ENCODE assay signal across 21 cellular contexts in the genomic region with DNA sequence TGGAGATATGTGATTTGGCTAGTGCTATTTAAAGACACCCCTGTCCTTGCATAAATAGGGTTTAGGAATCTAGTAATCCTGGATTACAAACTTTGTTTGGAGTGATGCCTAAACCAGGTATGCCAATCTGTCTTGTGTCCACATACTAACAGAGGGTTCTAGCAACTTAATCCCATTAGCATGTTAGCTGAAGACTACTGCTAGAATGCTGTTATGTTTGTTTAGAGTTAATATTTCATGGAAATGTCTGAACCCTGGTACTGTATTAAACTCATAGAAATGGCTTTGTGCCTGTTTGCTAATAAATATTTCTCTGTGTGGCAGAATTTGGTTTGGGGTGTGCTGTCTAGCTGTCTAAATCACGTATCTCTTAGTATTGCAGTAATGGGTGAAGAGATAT.
DNase-seq lines count a peak whose midpoint lies in the region; ATAC-seq, FAIRE-seq and TF ChIP-seq lines count a peak whose summit lies in the region.
"Had no signal": no experiment of that assay in that cellular context is flagged by ENCODE, and none has a peak within 500 bp of the region (broad histone marks: within the 10 kb centered on the region; RNA-seq: fewer than 3 reads in every experiment).

No MANE protein-coding gene starts in this region.

- no peak for TF ChIP-seq POLR2A in HepG2 (IDR thresholded peaks at IDR 0.05; ENCODE audit: insufficient read depth in 1 of 2, low read depth in 2 of 2, low read length in 2 of 2)

- no TSS peak for BruUV-seq in Calu3 (replicated peaks; lab: Mats Ljungman, UMichigan)
- BruUV-seq in HepG2 (replicated peaks; lab: Mats Ljungman, UMichigan), result no TSS peak

- TF ChIP-seq CTCF in Calu3 (IDR thresholded peaks at IDR 0.05; ENCODE audit: unreplicated experiment) (no peak), HepG2 (CRISPR knock-in tag; IDR thresholded peaks at IDR 0.05) (no peak)

- H3K4me3 ChIP-seq in HepG2 (replicated peaks in 1 of 3; ENCODE audit: insufficient read depth in 1 of 3, low read depth in 2 of 3, low read length in 3 of 3), result no peak overlapping the region
- H3K4me3 ChIP-seq: BLaER1, GM23338, HAP-1 had no signal

- no peak for ATAC-seq in T-cell (replicated peaks in 1 of 4)
- peak; percentile 76 for ATAC-seq in HepG2
- ATAC-seq: GM23338 had no signal

- intact Hi-C loops in Calu3 (cut with micrococcal nuclease; ENCODE audit: unreplicated experiment), result no loop called here
- intact Hi-C loops in HepG2 (cut with micrococcal nuclease; ENCODE audit: unreplicated experiment), result no loop called here

- in situ Hi-C loops in HepG2 (cut with HindIII; ENCODE audit: extremely low pct_ligation_motif_present, low pct_unique_long_range_greater_than_20kb), result no loop called here

- no peak overlapping the region for H3K4me2 ChIP-seq in HepG2 (ENCODE audit: low read depth, low read length)
- H3K4me2 ChIP-seq: BLaER1, GM23338 had no signal

- POLR2A ChIA-PET in T-cell (lab: Charles Lee) (no interaction called here), HepG2 (lab: Yijun Ruan, JAX) (no interaction called here)
- POLR2A ChIA-PET in activated CD4-positive, alpha-beta T cell treated with anti-CD3 and anti-CD28 coated beads, Interleukin-2, amount 10 ng/mL, durations not matched to agents 7 days and 5 days (lab: Charles Lee), result no interaction called here

- H4K20me1 ChIP-seq in HepG2 (ENCODE audit: insufficient read depth, low read length), result no peaks in the 10 kb centered on the region
- H4K20me1 ChIP-seq: BLaER1 had no signal

- TF ChIP-seq RAD21 in HepG2 (CRISPR knock-in tag; IDR thresholded peaks at IDR 0.05), result no peak

- H3K36me3 ChIP-seq in HepG2 (replicated peaks in 1 of 2; ENCODE audit: control insufficient read depth in 1 of 2, insufficient read depth in 2 of 2, low read length in 2 of 2), result no peaks in the 10 kb centered on the region
- H3K36me3 ChIP-seq: BLaER1, HAP-1 had no signal

- CTCF ChIA-PET in Calu3 (lab: Charles Lee) (interaction anchor here (1.1 to 1.4 kb wide), 2 partner anchors 48 to 74 kb away, joined by 3 to 6 read pairs; no protein-coding TSS in a partner anchor), T-cell (lab: Charles Lee) (no interaction called here), HepG2 (lab: Yijun Ruan, JAX; ENCODE audit: low intra/inter-chr PET ratio, low total read pairs) (no interaction called here)
- CTCF ChIA-PET in activated CD4-positive, alpha-beta T cell treated with anti-CD3 and anti-CD28 coated beads, Interleukin-2, amount 10 ng/mL, durations not matched to agents 7 days and 5 days (lab: Charles Lee), result interaction anchor here (0.6 kb wide), 1 partner anchor 35 kb away, joined by 4 read pairs; no protein-coding TSS in a partner anchor

- H3K4me3 Mint-ChIP-seq in Calu3 (ENCODE audit: low read depth, unreplicated experiment) (no peak overlapping the region), T-cell (no peak overlapping the region)
- no peak overlapping the region for H3K4me3 Mint-ChIP-seq in activated CD4-positive, alpha-beta T cell treated with anti-CD3 and anti-CD28 coated beads, Interleukin-2, amount 10 ng/mL, durations not matched to agents 7 days and 5 days
- H3K4me3 Mint-ChIP-seq: CD4-positive, alpha-beta memory T cell; GM23338 had no signal

- TF ChIP-seq EP300 in HepG2 (IDR thresholded peaks at IDR 0.05; ENCODE audit: low read depth in 2 of 2, low read length in 2 of 2), result no peak
- TF ChIP-seq EP300 in HepG2 (CRISPR knock-in tag; IDR thresholded peaks at IDR 0.05; ENCODE audit: borderline replicate concordance), result no peak

- FAIRE-seq in HepG2 (lab: Jason Lieb, UNC), result no peak
- FAIRE-seq: G401.6, GM12892 had no signal

- H3K9ac ChIP-seq in HepG2 (ENCODE audit: insufficient read depth, low read depth, low read length), result no peak overlapping the region
- H3K9ac ChIP-seq: BLaER1 had no signal

- H3K9me3 Mint-ChIP-seq in Calu3 (ENCODE audit: low read depth, unreplicated experiment) (peaks cover 14% of the 10 kb centered on the region), T-cell (peaks cover 7 to 29% (median 10%) of the 10 kb centered on the region in 3 donors)
- peaks cover 29% of the 10 kb centered on the region for H3K9me3 Mint-ChIP-seq in activated CD4-positive, alpha-beta T cell treated with anti-CD3 and anti-CD28 coated beads, Interleukin-2, amount 10 ng/mL, durations not matched to agents 7 days and 5 days

- peaks cover 39% of the 10 kb centered on the region for H3K4me1 Mint-ChIP-seq in Calu3 (ENCODE audit: low read depth, unreplicated experiment)
- H3K4me1 Mint-ChIP-seq in T-cell, result peaks cover 18 to 29% (median 24%) of the 10 kb centered on the region in 3 donors
- peaks cover 25% of the 10 kb centered on the region for H3K4me1 Mint-ChIP-seq in activated CD4-positive, alpha-beta T cell treated with anti-CD3 and anti-CD28 coated beads, Interleukin-2, amount 10 ng/mL, durations not matched to agents 7 days and 5 days

- peaks cover 5% of the 10 kb centered on the region for H3K36me3 Mint-ChIP-seq in Calu3 (ENCODE audit: insufficient read depth, unreplicated experiment)
- H3K36me3 Mint-ChIP-seq in T-cell, result peaks cover 20% of the 10 kb centered on the region
- H3K36me3 Mint-ChIP-seq in activated CD4-positive, alpha-beta T cell treated with anti-CD3 and anti-CD28 coated beads, Interleukin-2, amount 10 ng/mL, durations not matched to agents 7 days and 5 days (ENCODE audit: low read depth), result peaks cover 37% of the 10 kb centered on the region

- 4% methylated on average over 1 of the region's 1 CpG for WGBS in HepG2 (ENCODE audit: low lambda C conversion rate)

- DNase-seq in Calu3 (no peak), T-cell (no peak), HepG2 (ENCODE audit: low spot score) (peak; percentile 38), renal cortical epithelial cell (ENCODE audit: low read depth) (peak; percentile 73), NCI-H446 (lab: John Stamatoyannopoulos, UW) (no peak), GM19238 (ENCODE audit: insufficient read length, low spot score) (no peak)
- DNase-seq in activated CD4-positive, alpha-beta T cell treated with anti-CD3 and anti-CD28 coated beads, Interleukin-2, amount 10 ng/mL, durations not matched to agents 7 days and 5 days, result no peak
- DNase-seq: CD4-positive, alpha-beta memory T cell; KG1; NCI-H1105 treated with DMSO at 0.1 percent for 48 hours; NCI-H2029 treated with DMSO at 0.1 percent for 48 hours; NCI-H226; NCI-H524 treated with DMSO at 0.1 percent for 48 hours; OCI-M1; Right ventricle myocardium superior had no signal

- H2AFZ ChIP-seq in HepG2 (ENCODE audit: low read length), result no peak overlapping the region
- H2AFZ ChIP-seq: GM23338 had no signal

- H3K79me2 ChIP-seq in HepG2 (ENCODE audit: insufficient read depth, low read length), result no peaks in the 10 kb centered on the region

- no peak overlapping the region for H3K27ac ChIP-seq in HepG2 (ENCODE audit: extremely low read length, insufficient read depth, low read length)
- H3K27ac ChIP-seq: BLaER1, HL-60 had no signal

- no peaks in the 10 kb centered on the region for H3K9me3 ChIP-seq in HepG2 (ENCODE audit: low read length)
- H3K9me3 ChIP-seq: HAP-1 had no signal

- H3K27me3 ChIP-seq in HepG2 (ENCODE audit: control insufficient read depth in 1 of 2, insufficient read depth in 2 of 2, low read length in 2 of 2), result peaks cover 0 to 11% of the 10 kb centered on the region in 2 experiments; a peak in 2 of 5 replicates
- H3K27me3 ChIP-seq: BLaER1 had no signal

- no peaks in the 10 kb centered on the region for H3K27me3 Mint-ChIP-seq in Calu3 (ENCODE audit: unreplicated experiment)
- H3K27me3 Mint-ChIP-seq in T-cell, result no peaks in the 10 kb centered on the region
- no peaks in the 10 kb centered on the region for H3K27me3 Mint-ChIP-seq in activated CD4-positive, alpha-beta T cell treated with anti-CD3 and anti-CD28 coated beads, Interleukin-2, amount 10 ng/mL, durations not matched to agents 7 days and 5 days
- H3K27me3 Mint-ChIP-seq: CD4-positive, alpha-beta memory T cell had no signal

- H3K27ac Mint-ChIP-seq in Calu3 (ENCODE audit: unreplicated experiment) (peak overlapping the region; percentile 68), T-cell (peak overlapping the region; percentile 9 to 66)
- no peak overlapping the region for H3K27ac Mint-ChIP-seq in activated CD4-positive, alpha-beta T cell treated with anti-CD3 and anti-CD28 coated beads, Interleukin-2, amount 10 ng/mL, durations not matched to agents 7 days and 5 days
- H3K27ac Mint-ChIP-seq: GM23338 had no signal

- peaks cover 6% of the 10 kb centered on the region; the same call in 1 of the 2 replicates for H3K4me1 ChIP-seq in HepG2 (ENCODE audit: insufficient read depth, low read length)
- H3K4me1 ChIP-seq: HAP-1 had no signal

TF ChIP-seq in HepG2, 621 proteins besides CTCF, POLR2A, EP300 and RAD21 (continues in another document):
- TF ChIP-seq BCL6 (CRISPR knock-in tag; IDR thresholded peaks at IDR 0.05), result peak; percentile 59
- TF ChIP-seq, protein P1, sequence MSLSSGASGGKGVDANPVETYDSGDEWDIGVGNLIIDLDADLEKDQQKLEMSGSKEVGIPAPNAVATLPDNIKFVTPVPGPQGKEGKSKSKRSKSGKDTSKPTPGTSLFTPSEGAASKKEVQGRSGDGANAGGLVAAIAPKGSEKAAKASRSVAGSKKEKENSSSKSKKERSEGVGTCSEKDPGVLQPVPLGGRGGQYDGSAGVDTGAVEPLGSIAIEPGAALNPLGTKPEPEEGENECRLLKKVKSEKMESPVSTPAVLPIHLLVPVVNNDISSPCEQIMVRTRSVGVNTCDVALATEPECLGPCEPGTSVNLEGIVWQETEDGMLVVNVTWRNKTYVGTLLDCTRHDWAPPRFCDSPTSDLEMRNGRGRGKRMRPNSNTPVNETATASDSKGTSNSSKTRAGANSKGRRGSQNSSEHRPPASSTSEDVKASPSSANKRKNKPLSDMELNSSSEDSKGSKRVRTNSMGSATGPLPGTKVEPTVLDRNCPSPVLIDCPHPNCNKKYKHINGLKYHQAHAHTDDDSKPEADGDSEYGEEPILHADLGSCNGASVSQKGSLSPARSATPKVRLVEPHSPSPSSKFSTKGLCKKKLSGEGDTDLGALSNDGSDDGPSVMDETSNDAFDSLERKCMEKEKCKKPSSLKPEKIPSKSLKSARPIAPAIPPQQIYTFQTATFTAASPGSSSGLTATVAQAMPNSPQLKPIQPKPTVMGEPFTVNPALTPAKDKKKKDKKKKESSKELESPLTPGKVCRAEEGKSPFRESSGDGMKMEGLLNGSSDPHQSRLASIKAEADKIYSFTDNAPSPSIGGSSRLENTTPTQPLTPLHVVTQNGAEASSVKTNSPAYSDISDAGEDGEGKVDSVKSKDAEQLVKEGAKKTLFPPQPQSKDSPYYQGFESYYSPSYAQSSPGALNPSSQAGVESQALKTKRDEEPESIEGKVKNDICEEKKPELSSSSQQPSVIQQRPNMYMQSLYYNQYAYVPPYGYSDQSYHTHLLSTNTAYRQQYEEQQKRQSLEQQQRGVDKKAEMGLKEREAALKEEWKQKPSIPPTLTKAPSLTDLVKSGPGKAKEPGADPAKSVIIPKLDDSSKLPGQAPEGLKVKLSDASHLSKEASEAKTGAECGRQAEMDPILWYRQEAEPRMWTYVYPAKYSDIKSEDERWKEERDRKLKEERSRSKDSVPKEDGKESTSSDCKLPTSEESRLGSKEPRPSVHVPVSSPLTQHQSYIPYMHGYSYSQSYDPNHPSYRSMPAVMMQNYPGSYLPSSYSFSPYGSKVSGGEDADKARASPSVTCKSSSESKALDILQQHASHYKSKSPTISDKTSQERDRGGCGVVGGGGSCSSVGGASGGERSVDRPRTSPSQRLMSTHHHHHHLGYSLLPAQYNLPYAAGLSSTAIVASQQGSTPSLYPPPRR (CRISPR knock-in tag; IDR thresholded peaks at IDR 0.05; ENCODE audit: borderline replicate concordance), result peak; percentile 56; the same call in 1 of the 2 replicates

Comparison
In these comparisons a context has a peak if more than half of its experiments do, and no peak if none do; other contexts are left out.
1. DNase-seq: peak in HepG2 (single experiment) and renal cortical epithelial cell (single experiment); none in Calu3 (single experiment), T-cell (0 of 34), NCI-H446 (0 of 2), activated CD4-positive, alpha-beta T cell treated with anti-CD3 and anti-CD28 coated beads, Interleukin-2, amount 10 ng/mL, durations not matched to agents 7 days and 5 days (single experiment) and GM19238 (single experiment).
2. CTCF ChIA-PET loops: an anchor here in Calu3 (1.1 to 1.4 kb wide) and activated CD4-positive, alpha-beta T cell treated with anti-CD3 and anti-CD28 coated beads, Interleukin-2, amount 10 ng/mL, durations not matched to agents 7 days and 5 days (0.6 kb wide); none called in T-cell and HepG2.